Comparison of ENCODE assay signal across 26 cellular contexts in the genomic region with DNA sequence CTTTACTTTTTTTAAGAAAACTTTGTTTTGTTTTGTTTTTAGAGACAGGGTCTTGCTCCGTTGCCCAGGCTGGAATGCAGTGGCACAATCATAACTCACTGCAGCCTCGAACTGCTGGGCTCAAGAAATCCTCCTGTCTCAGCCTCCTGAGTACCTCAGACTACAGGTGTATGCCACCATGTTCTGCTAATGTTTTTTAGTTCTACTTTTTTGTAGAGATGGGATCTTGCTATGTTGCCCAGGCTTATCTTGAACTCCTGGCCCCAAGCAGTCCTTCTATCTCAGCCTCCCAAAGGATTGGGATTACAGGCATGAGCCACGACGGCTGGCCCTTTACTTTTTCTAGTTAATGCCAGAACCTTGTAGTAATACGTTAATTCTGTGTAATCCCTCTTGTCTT.
"Had no signal": no experiment of that assay in that cellular context is flagged by ENCODE, and none has a peak within 500 bp of the region (broad histone marks: within the 10 kb centered on the region; RNA-seq: fewer than 3 reads in every experiment).

No MANE protein-coding gene starts in this region.

- DNase-seq: colonic mucosa; cortex of kidney; effector CD8-positive, alpha-beta T cell; effector memory CD8-positive, alpha-beta T cell; endodermal cell; erythroblast; esophagus squamous epithelium; foreskin fibroblast; foreskin melanocyte; gastrocnemius medialis; glutamatergic neuron; head of caudate nucleus; heart right ventricle; hippocampal formation; left cardiac atrium; left lung; left ventricle myocardium superior; lower lobe of right lung; mesenchymal stem cell; midbrain had no signal

- H3K4me1 ChIP-seq: colonic mucosa, esophagus squamous epithelium, gastrocnemius medialis, heart right ventricle, left lung, lower lobe of right lung had no signal

- H3K9me3 ChIP-seq: colonic mucosa, esophagus squamous epithelium, gastrocnemius medialis, heart right ventricle, left lung, lower lobe of right lung had no signal

- H3K4me1 Mint-ChIP-seq: endodermal cell had no signal

- H3K27me3 Mint-ChIP-seq: dendritic cell treated with granulocyte-macrophage colony-stimulating factor and Interleukin-4, amounts not matched to agents 40 ng/mL and 50 ng/mL, for 4 days; effector memory CD8-positive, alpha-beta T cell had no signal

- H3K9me3 Mint-ChIP-seq: dendritic cell treated with granulocyte-macrophage colony-stimulating factor and Interleukin-4, amounts not matched to agents 40 ng/mL and 50 ng/mL, for 4 days; effector memory CD8-positive, alpha-beta T cell; endodermal cell had no signal

- H3K27ac Mint-ChIP-seq: dendritic cell treated with granulocyte-macrophage colony-stimulating factor and Interleukin-4, amounts not matched to agents 40 ng/mL and 50 ng/mL, for 4 days; effector memory CD8-positive, alpha-beta T cell had no signal

- H3K27ac ChIP-seq: colonic mucosa, epithelial cell of prostate, esophagus squamous epithelium, gastrocnemius medialis, heart right ventricle, left lung, lower lobe of right lung had no signal

- FAIRE-seq: endometrium, islet of Langerhans, keratinocyte had no signal

- H3K36me3 ChIP-seq: colonic mucosa had no signal

- ATAC-seq: effector memory CD8-positive, alpha-beta T cell; esophagus mucosa; gastrocnemius medialis; heart right ventricle; left cardiac atrium; left lung; left ventricle myocardium superior; lower lobe of right lung had no signal

- H3K4me3 ChIP-seq: colonic mucosa, esophagus squamous epithelium, gastrocnemius medialis, heart right ventricle, left lung, lower lobe of right lung had no signal

- H3K27me3 ChIP-seq: colonic mucosa, esophagus squamous epithelium, gastrocnemius medialis, heart right ventricle, left lung had no signal

- H3K4me3 Mint-ChIP-seq: dendritic cell treated with granulocyte-macrophage colony-stimulating factor and Interleukin-4, amounts not matched to agents 40 ng/mL and 50 ng/mL, for 4 days; effector memory CD8-positive, alpha-beta T cell; endodermal cell had no signal
